8 cellular contexts compared by ENCODE assay signal in the genomic region with DNA sequence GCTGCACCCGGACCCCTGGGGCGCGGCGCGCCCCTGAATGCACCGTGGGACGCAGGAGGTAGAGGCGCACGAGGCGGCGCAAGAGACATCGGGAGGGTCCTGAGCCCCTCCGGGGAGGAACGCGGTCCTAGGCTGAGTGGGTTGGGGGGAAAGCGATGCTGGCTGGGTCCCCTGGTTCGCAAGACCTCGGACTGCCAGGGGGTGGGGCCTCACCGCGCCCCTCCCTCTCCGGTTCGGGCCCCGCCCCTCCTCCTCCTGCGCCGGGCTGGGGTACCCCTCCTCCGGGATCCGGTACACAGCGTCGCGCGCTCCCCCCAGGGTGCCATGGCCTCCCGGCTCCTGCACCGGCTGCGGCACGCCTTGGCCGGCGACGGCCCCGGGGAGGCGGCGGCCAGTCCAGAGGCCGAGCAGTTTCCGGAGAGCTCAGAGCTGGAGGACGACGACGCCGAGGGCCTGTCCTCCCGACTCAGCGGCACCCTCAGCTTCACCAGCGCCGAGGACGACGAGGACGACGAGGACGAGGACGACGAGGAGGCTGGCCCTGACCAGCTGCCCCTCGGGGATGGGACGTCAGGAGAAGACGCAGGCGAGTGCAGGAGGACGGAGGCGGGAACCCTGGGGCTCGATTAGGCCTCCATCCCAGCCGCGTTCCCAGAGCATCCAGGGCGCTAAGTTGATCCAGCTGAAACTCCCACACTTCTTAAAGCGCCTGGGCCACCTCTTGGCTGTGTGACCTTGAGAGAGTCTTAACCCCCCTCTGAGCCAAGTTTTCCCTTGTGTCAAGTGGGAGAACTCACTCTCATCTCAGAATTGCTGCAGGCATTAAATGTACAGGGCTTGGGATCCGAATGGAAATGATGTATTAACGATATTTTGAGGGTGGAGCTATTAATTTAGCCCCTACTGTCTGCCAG. TPM values are rescaled to one million over a fixed set of nuclear protein-coding genes. Genes with fewer than 3 reads are reported as not detected.
DNase-seq lines count a peak whose midpoint lies in the region; ATAC-seq and TF ChIP-seq lines count a peak whose summit lies in the region.

No MANE protein-coding gene starts in this region.

- no peaks in the 10 kb centered on the region for H3K9me3 ChIP-seq in Caco-2
- no peaks in the 10 kb centered on the region for H3K9me3 ChIP-seq in iPS DF 6.9 (ENCODE audit: control insufficient read depth, insufficient read depth, low read length)

- in situ Hi-C loops in brain microvascular endothelial cell (cut with HindIII; ENCODE audit: low pct_ligation_motif_present, low sequenced_read_pairs) = no loop called here

- H3K27ac Mint-ChIP-seq in Caco-2 (ENCODE audit: unreplicated experiment) = peak overlapping the region; percentile 53
- no peak overlapping the region for H3K27ac Mint-ChIP-seq in T-helper 1 cell treated with Interleukin-12 subunit alpha and Interleukin-12 subunit beta and Interleukin-4 antibody, amounts not matched to agents 30 μg/mL and 1 μg/mL, for 36 hours

- POLR2A ChIA-PET in Caco-2 (lab: Charles Lee) = interaction anchor here (0.6 to 2.0 kb wide), 6 partner anchors 20 to 101 kb away, joined by 3 to 12 read pairs (median 6); a partner anchor contains a TSS

- no peaks in the 10 kb centered on the region for H3K36me3 ChIP-seq in Caco-2 (ENCODE audit: control insufficient read depth, insufficient read depth, low read length)
- H3K36me3 ChIP-seq in brain microvascular endothelial cell (replicated peaks) = peaks cover 5% of the 10 kb centered on the region
- H3K36me3 ChIP-seq in iPS DF 6.9 (ENCODE audit: control insufficient read depth, insufficient read depth, low read length) = no peaks in the 10 kb centered on the region

- H3K4me3 Mint-ChIP-seq in Caco-2 (ENCODE audit: unreplicated experiment) = peak overlapping the region; percentile 71
- peak overlapping the region; percentile 42 for H3K4me3 Mint-ChIP-seq in T-helper 1 cell treated with Interleukin-12 subunit alpha and Interleukin-12 subunit beta and Interleukin-4 antibody, amounts not matched to agents 30 μg/mL and 1 μg/mL, for 36 hours

- no CpG with 5 or more reads among the region's 71 CpGs for WGBS in iPS DF 6.9 (ENCODE audit: insufficient coverage, insufficient read length)

- DNase-seq in Caco-2 (peak; percentile 77 to 83), HL-60 (ENCODE audit: low read depth in 1 of 2, low spot score in 1 of 2) (no peak), brain microvascular endothelial cell (no peak), iPS DF 6.9 (ENCODE audit: low read depth, low spot score) (no peak), renal cortical epithelial cell (ENCODE audit: low read depth) (peak; percentile 23), GF-D8 (lab: John Stamatoyannopoulos, UW) (no peak)

- TF ChIP-seq CTCF in Caco-2 (IDR thresholded peaks at IDR 0.05; ENCODE audit: insufficient read depth in 1 of 2, low read depth in 1 of 2, low read length in 1 of 2, severe bottlenecking in 1 of 2, unreplicated experiment in 1 of 2) (no peak), HL-60 (IDR thresholded peaks at IDR 0.05; ENCODE audit: insufficient read depth, low read length) (no peak), brain microvascular endothelial cell (IDR thresholded peaks at IDR 0.05; ENCODE audit: low read depth, low read length, missing control alignments) (no peak)

- H3K27me3 ChIP-seq in Caco-2 (replicated peaks; ENCODE audit: control insufficient read depth, insufficient read depth, low read length) = no peaks in the 10 kb centered on the region
- H3K27me3 ChIP-seq in HL-60 (ENCODE audit: insufficient read depth, poor library complexity, severe bottlenecking) = no peaks in the 10 kb centered on the region
- no peaks in the 10 kb centered on the region for H3K27me3 ChIP-seq in brain microvascular endothelial cell (replicated peaks)
- H3K27me3 ChIP-seq in iPS DF 6.9 (ENCODE audit: control insufficient read depth, insufficient read depth, low read length) = no peaks in the 10 kb centered on the region

- H3K27ac ChIP-seq in HL-60 (replicated peaks) (peak overlapping the region; percentile 51), brain microvascular endothelial cell (peak overlapping the region; percentile 45), iPS DF 6.9 (ENCODE audit: low read length) (no peak overlapping the region)

- no peak for ATAC-seq in GM18907 (IDR thresholded peaks at IDR 0.05; ENCODE audit: unreplicated experiment)

- intact Hi-C loops in Caco-2 (cut with micrococcal nuclease; ENCODE audit: unreplicated experiment) = loop anchor here (1.0 kb wide), 2 partner anchors 22 to 23 kb away; a partner anchor contains a TSS

- H3K9me3 Mint-ChIP-seq in Caco-2 (ENCODE audit: unreplicated experiment) = no peaks in the 10 kb centered on the region
- H3K9me3 Mint-ChIP-seq in T-helper 1 cell treated with Interleukin-12 subunit alpha and Interleukin-12 subunit beta and Interleukin-4 antibody, amounts not matched to agents 30 μg/mL and 1 μg/mL, for 36 hours = no peaks in the 10 kb centered on the region

- H3K27me3 Mint-ChIP-seq in Caco-2 (ENCODE audit: insufficient read depth, unreplicated experiment) = no peaks in the 10 kb centered on the region
- H3K27me3 Mint-ChIP-seq in T-helper 1 cell treated with Interleukin-12 subunit alpha and Interleukin-12 subunit beta and Interleukin-4 antibody, amounts not matched to agents 30 μg/mL and 1 μg/mL, for 36 hours (ENCODE audit: low read depth) = peaks cover 15% of the 10 kb centered on the region

- CTCF ChIA-PET in Caco-2 (lab: Charles Lee) = no interaction called here

- no peaks in the 10 kb centered on the region for H3K36me3 Mint-ChIP-seq in Caco-2 (ENCODE audit: insufficient read depth, unreplicated experiment)
- no peaks in the 10 kb centered on the region for H3K36me3 Mint-ChIP-seq in T-helper 1 cell treated with Interleukin-12 subunit alpha and Interleukin-12 subunit beta and Interleukin-4 antibody, amounts not matched to agents 30 μg/mL and 1 μg/mL, for 36 hours (ENCODE audit: low read depth)

- H3K4me3 ChIP-seq in Caco-2 (ENCODE audit: low read depth, low read length) (peak overlapping the region; percentile 86), HL-60 (replicated peaks; ENCODE audit: insufficient read depth, low read length) (peak overlapping the region; percentile 57), brain microvascular endothelial cell (ENCODE audit: low read depth, low read length) (peak overlapping the region; percentile 70), iPS DF 6.9 (ENCODE audit: low read length) (peak overlapping the region; percentile 51)

- H3K4me1 ChIP-seq in Caco-2 (peaks cover 13% of the 10 kb centered on the region), iPS DF 6.9 (ENCODE audit: control insufficient read depth, insufficient read depth, low read length) (peaks cover 4% of the 10 kb centered on the region; the same call in 1 of the 2 replicates)

- peaks cover 15% of the 10 kb centered on the region for H3K4me1 Mint-ChIP-seq in Caco-2 (ENCODE audit: low read depth, unreplicated experiment)
- H3K4me1 Mint-ChIP-seq in T-helper 1 cell treated with Interleukin-12 subunit alpha and Interleukin-12 subunit beta and Interleukin-4 antibody, amounts not matched to agents 30 μg/mL and 1 μg/mL, for 36 hours (ENCODE audit: low read depth) = peaks cover 4% of the 10 kb centered on the region

- BruUV-seq in Caco-2 (replicated peaks; lab: Mats Ljungman, UMichigan) = no TSS peak

RNA-seq across cellular contexts. Expression of a gene that starts 0.5 kb away (rescaled TPM):
- total RNA-seq in Caco-2 (2022) (14.1 and 15.6 TPM in 2 replicates), renal cortical epithelial cell (26.9 and 32.1 TPM in 2 replicates)

RNA-seq across cellular contexts. Expression of a gene that starts 7.0 kb away (rescaled TPM):
- total RNA-seq in Caco-2 (2022) = not detected in 2 replicates
- total RNA-seq in renal cortical epithelial cell = not detected in 2 replicates

RNA-seq across cellular contexts. Expression of a gene that starts 21.7 kb away (rescaled TPM):
- 409 and 423 TPM in 2 replicates for total RNA-seq in Caco-2 (2022)
- 0.75 and 16.7 TPM in 2 replicates for total RNA-seq in renal cortical epithelial cell

RNA-seq across cellular contexts. Expression of a gene that starts 23.1 kb away (rescaled TPM):
- total RNA-seq in Caco-2 (2022) = 35.1 and 36.2 TPM in 2 replicates
- total RNA-seq in renal cortical epithelial cell = 32.1 and 35.7 TPM in 2 replicates

RNA-seq across cellular contexts. Expression of a gene that starts 23.3 kb away (rescaled TPM):
- 6.1 and 6.4 TPM in 2 replicates for total RNA-seq in Caco-2 (2022)
- 4.3 and 5.9 TPM in 2 replicates for total RNA-seq in renal cortical epithelial cell

Comparison
In these comparisons a context has a peak if more than half of its experiments do, and no peak if none do; other contexts are left out.
1. DNase-seq: peak in Caco-2 (2 of 2) and renal cortical epithelial cell (single experiment); none in HL-60 (0 of 2), brain microvascular endothelial cell (single experiment), iPS DF 6.9 (single experiment) and GF-D8 (single experiment).
2. RNA of a gene that starts 21.7 kb away (total RNA-seq): 409 to 423 TPM in Caco-2; 0.75 to 16.7 TPM in renal cortical epithelial cell; every median in the first group is over 10 times any median in the second.
3. Peak in every context shown above with its lines, with median percentiles within 50 percentile points of each other: H3K4me3 ChIP-seq.